20 cellular contexts compared by ENCODE assay signal in the genomic region with DNA sequence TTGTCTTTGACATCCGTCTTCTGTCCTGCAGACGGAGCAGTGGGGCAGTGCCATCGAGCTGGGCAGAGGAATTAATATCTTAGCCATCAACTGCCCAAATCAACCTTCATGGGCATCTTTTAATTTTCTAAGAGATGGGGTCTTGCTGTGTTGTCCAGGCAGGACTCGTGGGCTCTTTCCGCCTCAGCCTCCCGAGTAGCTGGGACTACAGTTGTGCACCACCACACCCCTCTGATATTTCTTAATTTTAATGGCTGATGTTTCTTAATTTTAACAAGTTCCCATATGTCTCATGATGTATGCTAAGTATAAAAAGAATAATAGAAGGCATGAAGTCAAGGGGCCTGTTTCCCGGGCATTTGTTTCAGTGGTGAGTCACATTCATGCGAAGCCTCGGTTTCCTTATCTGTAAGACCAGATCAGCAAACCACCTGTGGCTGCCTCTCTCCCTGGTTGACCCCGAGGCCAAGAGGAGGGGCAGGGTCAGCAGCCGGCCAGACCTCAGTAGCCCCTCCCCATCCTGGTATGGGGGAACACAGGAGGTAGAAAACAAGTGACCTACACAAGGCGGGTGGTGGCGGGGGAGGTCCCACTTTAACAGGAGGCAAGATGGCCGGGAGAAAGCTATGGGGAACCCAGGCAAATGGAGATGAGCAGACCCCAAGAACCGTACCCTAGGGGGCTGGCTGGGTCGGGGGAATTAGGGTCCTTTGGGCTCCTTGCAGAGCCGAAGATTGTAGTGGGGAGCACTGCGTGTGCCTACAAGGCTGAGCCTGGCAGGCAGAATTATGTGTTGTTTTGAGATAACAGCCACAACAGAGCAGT.
A peak's percentile ranks its signal among the peaks of the same experiment; 100 is the strongest.
DNase-seq lines count a peak whose midpoint lies in the region; ATAC-seq and TF ChIP-seq lines count a peak whose summit lies in the region.
"Had no signal": no experiment of that assay in that cellular context is flagged by ENCODE, and none has a peak within 500 bp of the region (broad histone marks: within the 10 kb centered on the region; RNA-seq: fewer than 3 reads in every experiment).

No MANE protein-coding gene starts in this region.

- H3K27ac ChIP-seq in HEK293 (ENCODE audit: extremely low read depth, low read depth, low read length) (no peak overlapping the region), rectal smooth muscle tissue (ENCODE audit: low read depth, low read length) (peak overlapping the region; percentile 61), brain microvascular endothelial cell (no peak overlapping the region)
- H3K27ac ChIP-seq: left lung, Peyer's patch had no signal

- ATAC-seq in WTC11, result peak; percentile 49
- ATAC-seq: activated naive CD8-positive, alpha-beta T cell treated with anti-CD3 and anti-CD28 coated beads, Interleukin-2, amount 50 U/mL, for 24 hours; GM12878; heart left ventricle; left lung; mucosa of descending colon; T-helper 17 cell had no signal

- H3K9ac ChIP-seq in rectal smooth muscle tissue (ENCODE audit: low read length), result no peak overlapping the region

- no peak overlapping the region for H3K4me3 ChIP-seq in HEK293 (ENCODE audit: low read depth, low read length)
- H3K4me3 ChIP-seq in rectal smooth muscle tissue (ENCODE audit: low read length), result no peak overlapping the region
- H3K4me3 ChIP-seq in brain microvascular endothelial cell (ENCODE audit: low read depth, low read length), result no peak overlapping the region
- H3K4me3 ChIP-seq: GM12878, heart left ventricle, left lung, mucosa of descending colon, Peyer's patch had no signal

- peak overlapping the region; percentile 63; the same call in 1 of the 2 replicates for H3K27ac Mint-ChIP-seq in WTC11
- H3K27ac Mint-ChIP-seq: activated naive CD8-positive, alpha-beta T cell treated with anti-CD3 and anti-CD28 coated beads, Interleukin-2, amount 50 U/mL, for 24 hours; T-helper 17 cell had no signal

- POLR2A ChIA-PET in HEK293 (lab: Yijun Ruan, JAX) (no interaction called here), WTC11 (lab: Charles Lee) (interaction anchor here (0.7 kb wide), 1 partner anchor 9 kb away, joined by 3 read pairs; no protein-coding TSS in a partner anchor)

- DNase-seq in WTC11 (ENCODE audit: low spot score) (no peak), iPS-NIHi7 (ENCODE audit: extremely low spot score) (peak; percentile 61), NCI-H1048 (lab: John Stamatoyannopoulos, UW) (no peak), NCI-H146 (lab: John Stamatoyannopoulos, UW) (no peak), NCI-H2196 treated with DMSO at 0.1 percent for 48 hours (lab: John Stamatoyannopoulos, UW; ENCODE audit: unreplicated experiment) (no peak), brain microvascular endothelial cell (no peak)
- DNase-seq: activated gamma-delta T cell; activated naive CD8-positive, alpha-beta T cell treated with anti-CD3 and anti-CD28 coated beads, Interleukin-2, amount 50 U/mL, for 24 hours; heart left ventricle; left lung; mucosa of descending colon; NCI-H2029 treated with DMSO at 0.1 percent for 48 hours; NCI-H446; stimulated activated CD4-positive, alpha-beta T cell treated with anti-CD3 and anti-CD28 coated beads, Interleukin-4, amount 100 ng/mL, for 1 hour; stimulated activated naive CD4-positive, alpha-beta T cell treated with Interleukin-2 at 50 U/mL for 16 hours; T-helper 17 cell had no signal

- peaks cover 2% of the 10 kb centered on the region for H3K4me1 ChIP-seq in HEK293 (ENCODE audit: control insufficient read depth, insufficient read depth, low read length)
- peaks cover 21% of the 10 kb centered on the region for H3K4me1 ChIP-seq in rectal smooth muscle tissue (ENCODE audit: control insufficient read depth, insufficient read depth, low read length)
- H3K4me1 ChIP-seq: Peyer's patch had no signal

- H3K36me3 ChIP-seq in HEK293 (ENCODE audit: control insufficient read depth in 2 of 2, insufficient read depth in 1 of 2, low read length in 2 of 2), result no peaks in the 10 kb centered on the region
- no peaks in the 10 kb centered on the region for H3K36me3 ChIP-seq in rectal smooth muscle tissue (ENCODE audit: control insufficient read depth, insufficient read depth, low read length)
- no peaks in the 10 kb centered on the region for H3K36me3 ChIP-seq in brain microvascular endothelial cell (replicated peaks)
- H3K36me3 ChIP-seq: heart left ventricle, left lung, Peyer's patch had no signal

- H3K4me3 Mint-ChIP-seq in WTC11, result no peak overlapping the region
- H3K4me3 Mint-ChIP-seq: activated naive CD8-positive, alpha-beta T cell treated with anti-CD3 and anti-CD28 coated beads, Interleukin-2, amount 50 U/mL, for 24 hours; T-helper 17 cell had no signal

- no peaks in the 10 kb centered on the region for H3K27me3 ChIP-seq in rectal smooth muscle tissue (ENCODE audit: control insufficient read depth, insufficient read depth, low read length)
- no peaks in the 10 kb centered on the region for H3K27me3 ChIP-seq in brain microvascular endothelial cell (replicated peaks)
- H3K27me3 ChIP-seq: heart left ventricle, left lung, Peyer's patch had no signal

- H3K27me3 Mint-ChIP-seq in WTC11 (ENCODE audit: low read depth), result no peaks in the 10 kb centered on the region
- H3K27me3 Mint-ChIP-seq: activated naive CD8-positive, alpha-beta T cell treated with anti-CD3 and anti-CD28 coated beads, Interleukin-2, amount 50 U/mL, for 24 hours; T-helper 17 cell had no signal

- H3K9me3 ChIP-seq in HEK293 (ENCODE audit: control insufficient read depth, insufficient read depth, low read depth, low read length), result no peaks in the 10 kb centered on the region
- H3K9me3 ChIP-seq: heart left ventricle, left lung, mucosa of descending colon, Peyer's patch had no signal

- CTCF ChIA-PET in HEK293 (lab: Yijun Ruan, JAX), result no interaction called here
- CTCF ChIA-PET in WTC11 (lab: Charles Lee), result no interaction called here

- no peaks in the 10 kb centered on the region for H3K36me3 Mint-ChIP-seq in WTC11

- H3K4me1 Mint-ChIP-seq in WTC11, result peaks cover 43% of the 10 kb centered on the region

- H3K9me3 Mint-ChIP-seq in WTC11, result no peaks in the 10 kb centered on the region
- H3K9me3 Mint-ChIP-seq: activated naive CD8-positive, alpha-beta T cell treated with anti-CD3 and anti-CD28 coated beads, Interleukin-2, amount 50 U/mL, for 24 hours had no signal

- in situ Hi-C loops in brain microvascular endothelial cell (cut with HindIII; ENCODE audit: low pct_ligation_motif_present, low sequenced_read_pairs), result no loop called here

- no peak for TF ChIP-seq CTCF in HEK293 (tag by site-specific recombination; IDR thresholded peaks at IDR 0.05)
- TF ChIP-seq CTCF in WTC11 (IDR thresholded peaks at IDR 0.05), result no peak
- TF ChIP-seq CTCF in brain microvascular endothelial cell (IDR thresholded peaks at IDR 0.05; ENCODE audit: low read depth, low read length, missing control alignments), result no peak

TF ChIP-seq in HEK293, 187 proteins besides CTCF, POLR2A, EP300 and RAD21 (continues in another document):
- TF ChIP-seq SCRT2 (tag by site-specific recombination; IDR thresholded peaks at IDR 0.05) (peak; percentile 56), ZNF132 (tag by site-specific recombination; IDR thresholded peaks at IDR 0.05; ENCODE audit: borderline replicate concordance) (no peak), ZNF48 (tag by site-specific recombination; IDR thresholded peaks at IDR 0.05) (no peak), SCRT1 (tag by site-specific recombination; IDR thresholded peaks at IDR 0.05; ENCODE audit: borderline replicate concordance) (0 out of 2 replicates have a peak, but pooled peaks have one; percentile 23), ZNF121 (tag by site-specific recombination; IDR thresholded peaks at IDR 0.05) (peak; percentile 50; the same call in 1 of the 2 replicates)
- TF ChIP-seq, protein P1, sequence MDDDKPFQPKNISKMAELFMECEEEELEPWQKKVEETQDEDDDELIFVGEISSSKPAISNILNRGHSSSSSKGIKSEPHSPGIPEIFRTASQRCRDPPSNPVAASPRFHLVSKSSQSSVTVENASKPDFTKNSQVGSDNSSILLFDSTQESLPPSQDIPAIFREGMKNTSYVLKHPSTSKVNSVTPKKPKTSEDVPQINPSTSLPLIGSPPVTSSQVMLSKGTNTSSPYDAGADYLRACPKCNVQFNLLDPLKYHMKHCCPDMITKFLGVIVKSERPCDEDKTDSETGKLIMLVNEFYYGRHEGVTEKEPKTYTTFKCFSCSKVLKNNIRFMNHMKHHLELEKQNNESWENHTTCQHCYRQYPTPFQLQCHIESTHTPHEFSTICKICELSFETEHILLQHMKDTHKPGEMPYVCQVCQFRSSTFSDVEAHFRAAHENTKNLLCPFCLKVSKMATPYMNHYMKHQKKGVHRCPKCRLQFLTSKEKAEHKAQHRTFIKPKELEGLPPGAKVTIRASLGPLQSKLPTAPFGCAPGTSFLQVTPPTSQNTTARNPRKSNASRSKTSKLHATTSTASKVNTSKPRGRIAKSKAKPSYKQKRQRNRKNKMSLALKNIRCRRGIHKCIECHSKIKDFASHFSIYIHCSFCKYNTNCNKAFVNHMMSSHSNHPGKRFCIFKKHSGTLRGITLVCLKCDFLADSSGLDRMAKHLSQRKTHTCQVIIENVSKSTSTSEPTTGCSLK (tag by site-specific recombination; IDR thresholded peaks at IDR 0.05), result no peak

TF ChIP-seq in WTC11, 78 proteins besides CTCF, POLR2A, EP300 and RAD21:
- TF ChIP-seq ZNF121 (CRISPR knock-in tag; IDR thresholded peaks at IDR 0.05) (peak; percentile 37; the same call in 1 of the 2 replicates), ZNF138 (CRISPR knock-in tag; conservative IDR thresholded peaks at IDR 0.05) (no peak), ATF6 (CRISPR knock-in tag; IDR thresholded peaks at IDR 0.05) (no peak)

Comparison
In these comparisons a context has a peak if more than half of its experiments do, and no peak if none do; other contexts are left out.
1. Of the 8 proteins assayed by ChIP-seq in both HEK293 and WTC11: peak only in HEK293: none; only in WTC11: none; in both: ZNF121; in neither: 7.